1 cellular context compared by ENCODE assay signal in the genomic region with DNA sequence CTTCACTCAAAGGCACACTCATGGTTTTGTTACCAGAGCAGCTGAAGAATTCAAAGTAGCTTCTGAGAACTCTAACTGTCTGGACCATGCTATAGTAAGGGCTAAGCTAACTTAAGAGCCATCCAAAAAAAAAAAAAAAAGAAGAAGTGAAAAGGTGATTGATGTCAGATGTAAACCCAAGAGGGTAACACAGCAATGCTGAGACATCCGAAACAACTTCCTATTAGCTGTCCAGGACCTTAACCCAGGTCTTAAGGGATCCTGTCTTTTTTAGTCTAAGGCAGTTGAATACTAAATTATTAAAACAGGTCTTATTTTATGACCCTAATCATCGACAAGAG.
A peak's percentile ranks its signal among the peaks of the same experiment; 100 is the strongest.
TF ChIP-seq lines count a peak whose summit lies in the region.

No MANE protein-coding gene starts in this region.

TF ChIP-seq in GM12878, 131 proteins besides CTCF, POLR2A, EP300 and RAD21:
- TF ChIP-seq ZNF384 (IDR thresholded peaks at IDR 0.05; ENCODE audit: borderline replicate concordance, low read depth, low read length) = peak; percentile 22; the same call in 1 of the 2 replicates
- TF ChIP-seq ZBTB40 (IDR thresholded peaks at IDR 0.05; ENCODE audit: borderline replicate concordance) = no peak
